ENCODE assay signal across 14 cellular contexts in the genomic region with DNA sequence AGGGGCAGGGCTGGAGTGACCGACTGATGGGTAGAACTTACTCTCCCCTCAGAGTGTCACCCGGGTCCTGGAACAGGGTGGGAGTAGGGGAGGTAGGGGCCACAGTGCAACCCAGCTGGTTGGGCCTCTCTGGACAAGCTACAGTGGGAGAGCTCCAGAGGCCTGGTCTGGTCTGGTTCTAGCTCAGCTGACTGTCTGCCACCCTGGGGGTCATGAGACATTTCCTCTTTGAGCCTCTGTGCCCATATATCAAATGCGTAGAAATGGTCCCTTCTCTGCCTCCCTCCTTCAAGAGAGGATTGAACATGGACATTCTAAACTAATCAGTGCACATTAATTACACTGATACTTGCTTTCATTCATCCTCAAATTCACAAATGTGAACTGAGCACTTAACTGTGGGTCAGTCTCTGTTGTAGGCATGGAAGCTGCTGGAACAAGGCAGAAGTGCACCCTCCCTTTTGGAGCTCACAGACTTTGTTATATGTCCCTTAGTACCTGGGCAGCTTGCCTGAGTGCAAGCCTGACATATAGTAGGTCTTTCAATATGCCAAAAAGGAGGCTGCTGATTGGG. TPM values are rescaled to one million over a fixed set of nuclear protein-coding genes. Genes with fewer than 3 reads are reported as not detected.
A peak's percentile ranks its signal among the peaks of the same experiment; 100 is the strongest.
DNase-seq lines count a peak whose midpoint lies in the region; ATAC-seq and TF ChIP-seq lines count a peak whose summit lies in the region.
"Had no signal": no experiment of that assay in that cellular context is flagged by ENCODE, and none has a peak within 500 bp of the region (broad histone marks: within the 10 kb centered on the region; RNA-seq: fewer than 3 reads in every experiment).

No MANE protein-coding gene starts in this region.

- H3K36me3 ChIP-seq in ascending aorta, result peaks cover 5 to 6% of the 10 kb centered on the region in 2 donors
- H3K36me3 ChIP-seq in liver (ENCODE audit: control insufficient read depth in 4 of 4, insufficient read depth in 3 of 4, low read depth in 1 of 4, low read length in 3 of 4), result no peaks in the 10 kb centered on the region
- peaks cover 0 to 9% (median 0%) of the 10 kb centered on the region in 4 donors for H3K36me3 ChIP-seq in stomach
- H3K36me3 ChIP-seq in mesendoderm (ENCODE audit: control insufficient read depth, insufficient read depth, low read length), result no peaks in the 10 kb centered on the region

- H3K9ac ChIP-seq in liver (ENCODE audit: low read depth in 1 of 2, low read length in 2 of 2) (no peak overlapping the region), mesendoderm (ENCODE audit: low read length) (no peak overlapping the region)

- DNase-seq in EL (peak; percentile 49), ascending aorta (ENCODE audit: low spot score in 2 of 2) (no peak), stomach (no peak), mesendoderm (no peak), head of caudate nucleus (no peak), dedifferentiated amniotic fluid mesenchymal stem cell (ENCODE audit: extremely low spot score) (no peak)
- DNase-seq: activated naive CD8-positive, alpha-beta T cell treated with anti-CD3 and anti-CD28 coated beads, Interleukin-2, amount 50 U/mL, for 24 hours; CD4-positive, alpha-beta T cell; H9; KBM-7; NCI-H2029 treated with DMSO at 0.1 percent for 48 hours; occipital lobe had no signal

- 77% methylated on average over 3 of the region's 3 CpGs for WGBS in liver
- 70 to 87% (median 82%) methylated on average over 2 to 3 of the region's 3 CpGs for WGBS in stomach, 5 donors
- no CpG with 5 or more reads among the region's 3 CpGs for WGBS in mesendoderm (ENCODE audit: extremely low coverage, insufficient coverage, low lambda C conversion rate)

- H3K56ac ChIP-seq in mesendoderm (ENCODE audit: low read length), result no peak overlapping the region

- peak overlapping the region; percentile 79 to 89 for H3K27ac ChIP-seq in ascending aorta
- H3K27ac ChIP-seq in liver (ENCODE audit: low read depth in 1 of 2, low read length in 2 of 2), result peak overlapping the region; percentile 44 to 67
- peak overlapping the region in 4 of 5 donors; percentile 42 to 80 (median 72) for H3K27ac ChIP-seq in stomach
- no peak overlapping the region for H3K27ac ChIP-seq in mesendoderm (ENCODE audit: low read depth, low read length)

- no peak overlapping the region for H4K8ac ChIP-seq in mesendoderm (ENCODE audit: low read depth, low read length)

- H3K4ac ChIP-seq in mesendoderm (ENCODE audit: low read depth, low read length), result no peak overlapping the region

- intact Hi-C loops in ascending aorta (cut with DNase I) (no loop called here), stomach (cut with DNase I; ENCODE audit: low total_unique reads) (no loop called here), head of caudate nucleus (cut with DNase I) (no loop called here)

- no peaks in the 10 kb centered on the region for H3K9me3 ChIP-seq in ascending aorta
- H3K9me3 ChIP-seq in liver (ENCODE audit: control insufficient read depth in 4 of 4, low read length in 3 of 4), result no peaks in the 10 kb centered on the region
- H3K9me3 ChIP-seq in stomach, result no peaks in the 10 kb centered on the region

- no peak for TF ChIP-seq POLR2A in stomach (IDR thresholded peaks at IDR 0.05)

- no peak for ATAC-seq in GM18511 (IDR thresholded peaks at IDR 0.05; ENCODE audit: unreplicated experiment)
- ATAC-seq: activated naive CD8-positive, alpha-beta T cell treated with anti-CD3 and anti-CD28 coated beads, Interleukin-2, amount 50 U/mL, for 24 hours had no signal

- no peak overlapping the region for H2AK5ac ChIP-seq in mesendoderm (ENCODE audit: low read length)

- H3K4me1 ChIP-seq in ascending aorta (peaks cover 40 to 72% of the 10 kb centered on the region in 2 donors), liver (ENCODE audit: control insufficient read depth in 4 of 4, insufficient read depth in 4 of 4, low read length in 3 of 4) (peaks cover 0 to 9% (median 0%) of the 10 kb centered on the region in 4 donors), stomach (peaks cover 38 to 85% (median 63%) of the 10 kb centered on the region in 4 donors), mesendoderm (ENCODE audit: control insufficient read depth, low read depth, low read length) (peaks cover 13% of the 10 kb centered on the region)

- H3K79me2 ChIP-seq in mesendoderm (ENCODE audit: control insufficient read depth, insufficient read depth, low read length), result no peaks in the 10 kb centered on the region

- no peak overlapping the region for H2BK15ac ChIP-seq in mesendoderm (replicated peaks; ENCODE audit: low read depth)

- TF ChIP-seq CTCF in ascending aorta (IDR thresholded peaks at IDR 0.05), result no peak
- no peak for TF ChIP-seq CTCF in liver (IDR thresholded peaks at IDR 0.05; ENCODE audit: low read depth, low read length, missing input control)
- no peak for TF ChIP-seq CTCF in stomach (IDR thresholded peaks at IDR 0.05)

- H4K5ac ChIP-seq in mesendoderm (ENCODE audit: low read length), result no peak overlapping the region

- no peak overlapping the region for H3K23ac ChIP-seq in mesendoderm (ENCODE audit: low read length)

- peaks cover under 1% of the 10 kb centered on the region for H3K79me1 ChIP-seq in mesendoderm (ENCODE audit: low read length)

- no peak for TF ChIP-seq RAD21 in liver (IDR thresholded peaks at IDR 0.05)

- H2BK120ac ChIP-seq in mesendoderm (ENCODE audit: low read depth, low read length), result no peak overlapping the region

- H3K27me3 ChIP-seq in ascending aorta (no peaks in the 10 kb centered on the region), liver (ENCODE audit: control insufficient read depth in 4 of 4, insufficient read depth in 4 of 4, low read length in 3 of 4) (no peaks in the 10 kb centered on the region), stomach (no peaks in the 10 kb centered on the region), mesendoderm (ENCODE audit: insufficient read depth, low read length, poor library complexity) (no peaks in the 10 kb centered on the region)

- H3K4me2 ChIP-seq in mesendoderm (ENCODE audit: low read length), result no peak overlapping the region

- TF ChIP-seq EP300 in stomach (IDR thresholded peaks at IDR 0.05), result no peak

- no peak overlapping the region for H3K18ac ChIP-seq in mesendoderm (ENCODE audit: low read length)

- H2BK5ac ChIP-seq in mesendoderm (ENCODE audit: low read length), result no peak overlapping the region

- H3K4me3 ChIP-seq in ascending aorta (peak overlapping the region in 1 of 2 donors; percentile 40), liver (ENCODE audit: low read depth in 1 of 3, low read length in 3 of 3) (no peak overlapping the region), stomach (no peak overlapping the region), mesendoderm (ENCODE audit: low read length) (no peak overlapping the region)

TF ChIP-seq in liver, 16 proteins besides CTCF, POLR2A, EP300 and RAD21 (continues in another document):
- no peak for TF ChIP-seq TAF1 (conservative IDR thresholded peaks at IDR 0.05)
- no peak for TF ChIP-seq YY1 (IDR thresholded peaks at IDR 0.05)
- TF ChIP-seq, protein P1, sequence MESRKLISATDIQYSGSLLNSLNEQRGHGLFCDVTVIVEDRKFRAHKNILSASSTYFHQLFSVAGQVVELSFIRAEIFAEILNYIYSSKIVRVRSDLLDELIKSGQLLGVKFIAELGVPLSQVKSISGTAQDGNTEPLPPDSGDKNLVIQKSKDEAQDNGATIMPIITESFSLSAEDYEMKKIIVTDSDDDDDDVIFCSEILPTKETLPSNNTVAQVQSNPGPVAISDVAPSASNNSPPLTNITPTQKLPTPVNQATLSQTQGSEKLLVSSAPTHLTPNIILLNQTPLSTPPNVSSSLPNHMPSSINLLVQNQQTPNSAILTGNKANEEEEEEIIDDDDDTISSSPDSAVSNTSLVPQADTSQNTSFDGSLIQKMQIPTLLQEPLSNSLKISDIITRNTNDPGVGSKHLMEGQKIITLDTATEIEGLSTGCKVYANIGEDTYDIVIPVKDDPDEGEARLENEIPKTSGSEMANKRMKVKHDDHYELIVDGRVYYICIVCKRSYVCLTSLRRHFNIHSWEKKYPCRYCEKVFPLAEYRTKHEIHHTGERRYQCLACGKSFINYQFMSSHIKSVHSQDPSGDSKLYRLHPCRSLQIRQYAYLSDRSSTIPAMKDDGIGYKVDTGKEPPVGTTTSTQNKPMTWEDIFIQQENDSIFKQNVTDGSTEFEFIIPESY (IDR thresholded peaks at IDR 0.05), result no peak
- TF ChIP-seq, protein P2, sequence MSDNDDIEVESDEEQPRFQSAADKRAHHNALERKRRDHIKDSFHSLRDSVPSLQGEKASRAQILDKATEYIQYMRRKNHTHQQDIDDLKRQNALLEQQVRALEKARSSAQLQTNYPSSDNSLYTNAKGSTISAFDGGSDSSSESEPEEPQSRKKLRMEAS (IDR thresholded peaks at IDR 0.05), result no peak
- no peak for TF ChIP-seq SP1 (IDR thresholded peaks at IDR 0.05)
- no peak for TF ChIP-seq JUND (IDR thresholded peaks at IDR 0.05)
- TF ChIP-seq NR2F2 (IDR thresholded peaks at IDR 0.05), result no peak
- TF ChIP-seq HNF4G (IDR thresholded peaks at IDR 0.05), result no peak

RNA-seq across cellular contexts. Expression of gene ARHGEF17, which starts 25.6 kb away (rescaled TPM):
- total RNA-seq in ascending aorta, result 193 TPM
- 10 to 100 TPM in 1 of 2 donors, 1 to 10 TPM in 1; 7.7 to 12.6 TPM for total RNA-seq in liver
- polyA plus RNA-seq in liver, result 1 to 10 TPM; 2.6 to 3.8 TPM
- total RNA-seq in stomach, result 10 to 100 TPM; 29.9 to 66.5 (median 38.8) TPM
- 10 to 100 TPM in 2 of 3 donors, 1 to 10 TPM in 1; 5.0 to 13.1 (median 10.8) TPM for polyA plus RNA-seq in stomach
- 5.9 TPM for polyA plus RNA-seq in mesendoderm (2013, experiment 1 of 2)
- polyA plus RNA-seq in mesendoderm (2013, experiment 2 of 2), result 5.8 TPM
- total RNA-seq: CD4-positive, alpha-beta T cell had no signal

RNA-seq across cellular contexts. Expression of gene RELT, which starts 42.5 kb away (rescaled TPM):
- total RNA-seq in ascending aorta (25.7 TPM), liver (1 to 10 TPM; 3.3 to 8.0 TPM), stomach (10 to 100 TPM in 1 of 5 donors, 1 to 10 TPM in 2, not detected in 2; 2.2 to 18.7 (median 2.9) TPM)
- polyA plus RNA-seq in liver (1 to 10 TPM in 1 of 2 donors, under 1 TPM in 1; 0.21 to 1.3 TPM), stomach (1 to 10 TPM; 1.2 to 1.6 (median 1.2) TPM)
- polyA plus RNA-seq in mesendoderm (2013, experiment 1 of 2), result 2.8 TPM
- polyA plus RNA-seq in mesendoderm (2013, experiment 2 of 2), result 3.0 TPM
